Comparison of ENCODE assay signal across 12 cellular contexts in genomic region chr5:56356876-56357160, GRCh38.
"Had no signal": no experiment of that assay in that cellular context is flagged by ENCODE, and none has a peak within 500 bp of the region (broad histone marks: within the 10 kb centered on the region; RNA-seq: fewer than 3 reads in every experiment).

No MANE protein-coding gene starts in this region.

- H3K27ac ChIP-seq: colonic mucosa, esophagus squamous epithelium, prostate gland, upper lobe of right lung had no signal

- DNase-seq: activated CD4-positive, alpha-beta T cell treated with anti-CD3 and anti-CD28 coated beads for 1 hour; activated CD4-positive, alpha-beta T cell treated with anti-CD3 and anti-CD28 coated beads, Interleukin-2, amount 50 U/mL, for 4 hours; activated CD8-positive, alpha-beta memory T cell treated with anti-CD3 and anti-CD28 coated beads, Interleukin-2, amount 10 ng/mL, durations not matched to agents 7 days and 5 days; activated naive CD4-positive, alpha-beta T cell treated with anti-CD3 and anti-CD28 coated beads, Interleukin-2, amount 10 ng/mL, durations not matched to agents 7 days and 5 days; activated T-cell treated with anti-CD3 and anti-CD28 coated beads, Interleukin-2, amount 50 U/mL, for 1 hour; colonic mucosa; esophagus squamous epithelium; right cardiac atrium; stimulated activated naive CD8-positive, alpha-beta T cell treated with anti-CD3 and anti-CD28 coated beads, Interleukin-15, Interleukin-2, amounts not matched to agents 100 U/mL and 50 U/mL, for 24 hours; T-helper 1 cell; upper lobe of right lung had no signal

- H3K4me1 Mint-ChIP-seq: activated CD8-positive, alpha-beta memory T cell treated with anti-CD3 and anti-CD28 coated beads, Interleukin-2, amount 10 ng/mL, durations not matched to agents 7 days and 5 days; activated naive CD4-positive, alpha-beta T cell treated with anti-CD3 and anti-CD28 coated beads, Interleukin-2, amount 10 ng/mL, durations not matched to agents 7 days and 5 days had no signal

- H3K4me1 ChIP-seq: colonic mucosa, upper lobe of right lung had no signal

- H3K4me3 Mint-ChIP-seq: activated CD8-positive, alpha-beta memory T cell treated with anti-CD3 and anti-CD28 coated beads, Interleukin-2, amount 10 ng/mL, durations not matched to agents 7 days and 5 days; activated naive CD4-positive, alpha-beta T cell treated with anti-CD3 and anti-CD28 coated beads, Interleukin-2, amount 10 ng/mL, durations not matched to agents 7 days and 5 days had no signal

- H3K9me3 Mint-ChIP-seq: activated naive CD4-positive, alpha-beta T cell treated with anti-CD3 and anti-CD28 coated beads, Interleukin-2, amount 10 ng/mL, durations not matched to agents 7 days and 5 days had no signal

- H3K9me3 ChIP-seq: colonic mucosa, esophagus squamous epithelium, prostate gland, upper lobe of right lung had no signal

- H3K36me3 Mint-ChIP-seq: activated CD8-positive, alpha-beta memory T cell treated with anti-CD3 and anti-CD28 coated beads, Interleukin-2, amount 10 ng/mL, durations not matched to agents 7 days and 5 days; activated naive CD4-positive, alpha-beta T cell treated with anti-CD3 and anti-CD28 coated beads, Interleukin-2, amount 10 ng/mL, durations not matched to agents 7 days and 5 days had no signal

- H3K4me3 ChIP-seq: colonic mucosa, esophagus squamous epithelium, prostate gland, upper lobe of right lung had no signal

- H3K27ac Mint-ChIP-seq: activated CD8-positive, alpha-beta memory T cell treated with anti-CD3 and anti-CD28 coated beads, Interleukin-2, amount 10 ng/mL, durations not matched to agents 7 days and 5 days; activated naive CD4-positive, alpha-beta T cell treated with anti-CD3 and anti-CD28 coated beads, Interleukin-2, amount 10 ng/mL, durations not matched to agents 7 days and 5 days had no signal

- ATAC-seq: activated CD8-positive, alpha-beta memory T cell treated with anti-CD3 and anti-CD28 coated beads, Interleukin-2, amount 10 ng/mL, durations not matched to agents 7 days and 5 days; right cardiac atrium; stimulated activated naive CD8-positive, alpha-beta T cell treated with anti-CD3 and anti-CD28 coated beads, Interleukin-15, Interleukin-2, amounts not matched to agents 100 U/mL and 50 U/mL, for 24 hours; upper lobe of right lung had no signal

- H3K36me3 ChIP-seq: colonic mucosa, esophagus squamous epithelium, prostate gland, upper lobe of right lung had no signal

- H3K27me3 ChIP-seq: colonic mucosa, esophagus squamous epithelium, upper lobe of right lung had no signal
